ENCODE assay signal across 1 cellular context in genomic region chr3:176293277-176293676, GRCh38.
TF ChIP-seq lines count a peak whose summit lies in the region.

No MANE protein-coding gene starts in this region.

TF ChIP-seq in H1, 55 proteins besides CTCF, POLR2A, EP300 and RAD21:
- TF ChIP-seq TBP (IDR thresholded peaks at IDR 0.05; ENCODE audit: low read depth, low read length): no peak
- no peak for TF ChIP-seq HDAC6 (IDR thresholded peaks at IDR 0.05; ENCODE audit: low read depth, low read length)
- TF ChIP-seq USF2 (IDR thresholded peaks at IDR 0.05; ENCODE audit: low read length): no peak
- TF ChIP-seq CEBPB (IDR thresholded peaks at IDR 0.05; ENCODE audit: low read depth, low read length): no peak
- TF ChIP-seq RNF2 (IDR thresholded peaks at IDR 0.05; ENCODE audit: borderline replicate concordance, low read depth, low read length, missing control alignments, poor library complexity, severe bottlenecking): no peak
TF ChIP-seq in H1: peak in this region for 0.
